In genomic region chr3:195816276-195816913, GRCh38 we compare ENCODE assay signal across 3 cellular contexts. TPM values are rescaled to one million over a fixed set of nuclear protein-coding genes. Genes with fewer than 3 reads are reported as not detected.
"Had no signal": no experiment of that assay in that cellular context is flagged by ENCODE, and none has a peak within 500 bp of the region (broad histone marks: within the 10 kb centered on the region; RNA-seq: fewer than 3 reads in every experiment).

No MANE protein-coding gene starts in this region.

RNA-seq across cellular contexts. Expression of gene MUC4, which starts 4.7 kb away (rescaled TPM):
- total RNA-seq: PC-3, Right ventricle myocardium inferior, RPMI7951 had no signal
